Comparison of ENCODE assay signal across 8 cellular contexts in genomic region chr1:65595724-65596123, GRCh38.
"Had no signal": no experiment of that assay in that cellular context is flagged by ENCODE, and none has a peak within 500 bp of the region (broad histone marks: within the 10 kb centered on the region; RNA-seq: fewer than 3 reads in every experiment).

No MANE protein-coding gene starts in this region.

- H3K4me2 ChIP-seq: GM23338, KMS-11 had no signal

- FAIRE-seq: H1, H54, HTR-8/SVneo had no signal

- H3K9ac ChIP-seq: KMS-11 had no signal

- H3K27ac ChIP-seq: KMS-11 had no signal

- H2AFZ ChIP-seq: GM23338 had no signal

- H3K4me3 Mint-ChIP-seq: GM23338, H9 had no signal

- H3K27ac Mint-ChIP-seq: GM23338, H9 had no signal

- ATAC-seq: GM23338 had no signal

- H3K4me3 ChIP-seq: GM23338 had no signal

- DNase-seq: H9, HCEC 1CT, KBM-7 had no signal

- H3K9me3 Mint-ChIP-seq: GM23338, H9 had no signal
